22 cellular contexts compared by ENCODE assay signal in the genomic region with DNA sequence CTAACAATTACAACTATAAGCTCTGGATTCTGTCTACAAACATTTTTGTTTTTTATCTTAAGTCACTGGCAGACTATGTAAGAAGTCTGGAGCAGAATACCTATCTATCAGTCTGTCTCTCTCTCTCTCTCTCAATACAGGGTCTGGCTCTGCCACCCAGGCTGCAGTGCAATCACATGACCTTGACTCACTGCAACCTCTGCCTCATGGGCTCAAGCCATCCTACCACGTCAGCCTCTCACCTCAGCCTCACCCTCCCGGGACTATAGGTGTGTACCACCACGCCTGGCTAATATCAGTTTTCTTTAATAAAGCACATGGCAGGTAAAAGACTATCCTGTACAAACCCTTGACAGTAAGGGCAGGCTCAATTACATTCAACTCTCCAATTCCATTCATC.
"Had no signal": no experiment of that assay in that cellular context is flagged by ENCODE, and none has a peak within 500 bp of the region (broad histone marks: within the 10 kb centered on the region; RNA-seq: fewer than 3 reads in every experiment).

No MANE protein-coding gene starts in this region.

- H3K27ac ChIP-seq: epithelial cell of prostate, gastroesophageal sphincter, heart left ventricle, prostate gland, sigmoid colon, spleen, testis, tibial artery had no signal

- H3K4me3 ChIP-seq: gastroesophageal sphincter, heart left ventricle, prostate gland, sigmoid colon, spleen, testis, tibial artery had no signal

- H3K27me3 ChIP-seq: gastroesophageal sphincter, heart left ventricle, sigmoid colon, spleen, testis, tibial artery had no signal

- H3K36me3 ChIP-seq: prostate gland had no signal

- DNase-seq: cerebellar nuclear complex; cortex of kidney; effector memory CD8-positive, alpha-beta T cell; foreskin fibroblast; heart left ventricle; hippocampal formation; naive thymus-derived CD8-positive, alpha-beta T cell; nephron progenitor cell; nucleus accumbens; right cardiac atrium; sigmoid colon; spleen; stimulated activated CD4-positive, alpha-beta T cell treated with anti-CD3 and anti-CD28 coated beads, Interleukin-4, amount 100 ng/mL, for 4 hours; stimulated activated naive CD8-positive, alpha-beta T cell treated with anti-CD3 and anti-CD28 coated beads, Interleukin-15, Interleukin-2, amounts not matched to agents 100 U/mL and 50 U/mL, for 24 hours; substantia nigra; testis; tibial artery had no signal

- FAIRE-seq: endometrium, islet of Langerhans had no signal

- H3K4me1 ChIP-seq: gastroesophageal sphincter, heart left ventricle, prostate gland, sigmoid colon, spleen, testis had no signal
